Comparison of ENCODE assay signal across 19 cellular contexts in the genomic region with DNA sequence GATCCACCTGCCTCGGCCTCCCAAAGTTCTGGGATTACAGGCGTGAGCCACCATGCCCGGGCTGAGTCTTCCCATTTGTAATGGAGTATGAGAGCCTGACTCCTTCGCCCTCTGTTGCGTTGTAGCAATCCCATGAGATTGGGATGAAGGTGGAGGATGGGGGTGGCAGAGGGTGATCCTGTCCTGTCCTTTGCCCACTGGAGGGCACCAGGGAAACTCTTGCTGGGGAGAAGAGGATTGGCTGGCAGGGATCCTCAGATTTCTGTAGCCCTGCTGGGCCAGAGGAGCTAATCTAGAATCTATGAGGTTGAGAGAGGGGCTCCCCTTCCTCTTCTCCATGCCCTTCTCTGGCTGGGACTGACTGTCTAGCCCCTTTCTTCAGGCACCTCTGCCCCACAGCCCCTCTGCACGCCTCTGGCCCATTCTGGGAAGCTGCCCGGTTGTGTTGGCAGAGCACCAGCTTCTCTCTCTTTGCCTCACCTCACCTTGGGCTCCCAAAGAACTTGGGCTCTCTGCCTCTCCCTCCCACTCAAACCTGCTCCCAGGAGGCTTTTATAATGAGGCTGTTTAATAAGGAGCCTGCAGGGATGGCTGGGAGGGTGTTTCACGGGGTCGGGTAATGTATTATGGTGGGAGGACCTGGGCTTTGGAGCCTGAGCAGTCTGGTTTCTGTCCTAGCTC. TPM values are rescaled to one million over a fixed set of nuclear protein-coding genes. Genes with fewer than 3 reads are reported as not detected.
DNase-seq lines count a peak whose midpoint lies in the region; ATAC-seq, FAIRE-seq and TF ChIP-seq lines count a peak whose summit lies in the region.
"Had no signal": no experiment of that assay in that cellular context is flagged by ENCODE, and none has a peak within 500 bp of the region (broad histone marks: within the 10 kb centered on the region; RNA-seq: fewer than 3 reads in every experiment).

No MANE protein-coding gene starts in this region.

- TF ChIP-seq CTCF in left ventricle myocardium inferior (IDR thresholded peaks at IDR 0.05; ENCODE audit: borderline replicate concordance) (no peak), VCaP (conservative IDR thresholded peaks at IDR 0.05) (peak; percentile 48), vagina (IDR thresholded peaks at IDR 0.05) (no peak)

- peaks cover 5% of the 10 kb centered on the region for H3K4me1 ChIP-seq in left ventricle myocardium inferior
- no peaks in the 10 kb centered on the region for H3K4me1 ChIP-seq in vagina

- intact Hi-C loops in Right ventricle myocardium inferior (cut with DNase I) (no loop called here), left ventricle myocardium inferior (cut with micrococcal nuclease) (no loop called here), vagina (cut with DNase I) (no loop called here)

- no peaks in the 10 kb centered on the region for H3K36me3 ChIP-seq in left ventricle myocardium inferior
- no peaks in the 10 kb centered on the region for H3K36me3 ChIP-seq in vagina

- H3K27me3 ChIP-seq in left ventricle myocardium inferior (ENCODE audit: low read depth) (peaks cover 4% of the 10 kb centered on the region), vagina (no peaks in the 10 kb centered on the region)
- H3K27me3 ChIP-seq: MG63 had no signal

- H3K27ac ChIP-seq in left ventricle myocardium inferior (replicated peaks) (no peak overlapping the region), VCaP (peak overlapping the region; percentile 25), vagina (no peak overlapping the region)
- H3K27ac ChIP-seq: KMS-11 had no signal

- ATAC-seq in Right ventricle myocardium inferior = peak; percentile 39
- ATAC-seq: HepG2 had no signal

- no peaks in the 10 kb centered on the region for H3K9me3 ChIP-seq in left ventricle myocardium inferior (replicated peaks)
- H3K9me3 ChIP-seq in vagina = no peaks in the 10 kb centered on the region
- H3K9me3 ChIP-seq: MG63 had no signal

- H3K4me3 ChIP-seq in left ventricle myocardium inferior (no peak overlapping the region), vagina (no peak overlapping the region)
- H3K4me3 ChIP-seq: MG63 had no signal

- TF ChIP-seq POLR2A in vagina (IDR thresholded peaks at IDR 0.05) = no peak

- peak; percentile 62 for FAIRE-seq in HTR-8/SVneo (lab: Jason Lieb, UNC)
- FAIRE-seq: HepG2 had no signal

- DNase-seq in Right ventricle myocardium inferior (ENCODE audit: missing footprints) = no peak
- no peak for DNase-seq in left ventricle myocardium inferior
- DNase-seq in HTR-8/SVneo (ENCODE audit: insufficient read length, low spot score) = no peak
- DNase-seq in putamen (ENCODE audit: low spot score) = peak; percentile 25
- no peak for DNase-seq in vagina (ENCODE audit: extremely low spot score in 2 of 2)
- no peak for DNase-seq in NCI-H526 treated with DMSO at 0.1 percent for 48 hours (lab: John Stamatoyannopoulos, UW)
- DNase-seq in NCI-H146 treated with DMSO at 0.1 percent for 48 hours (lab: John Stamatoyannopoulos, UW; ENCODE audit: unreplicated experiment) = no peak
- DNase-seq: ACHN; Calu3; CD4-positive, alpha-beta T cell; GF-D8; MG63; NCI-H1105 treated with DMSO at 0.1 percent for 48 hours; NCI-H2081; NCI-H748 treated with DMSO at 0.1 percent for 48 hours had no signal

RNA-seq across cellular contexts. Expression of a gene that starts 9.5 kb away (rescaled TPM):
- total RNA-seq in Right ventricle myocardium inferior = not detected
- not detected for total RNA-seq in left ventricle myocardium inferior
- total RNA-seq in vagina = not detected
- total RNA-seq: CD4-positive, alpha-beta T cell; HepG2 had no signal

RNA-seq across cellular contexts. Expression of a gene that starts 13.2 kb away (rescaled TPM):
- total RNA-seq in Right ventricle myocardium inferior = 1.5 TPM
- total RNA-seq in left ventricle myocardium inferior = 1.3 TPM
- not detected for total RNA-seq in vagina
- total RNA-seq: Calu3; CD4-positive, alpha-beta T cell; H4; HepG2 had no signal

RNA-seq across cellular contexts. Expression of a gene that starts 16.4 kb away (rescaled TPM):
- total RNA-seq in Right ventricle myocardium inferior (71.8 TPM), left ventricle myocardium inferior (75.5 TPM), vagina (107 TPM)

RNA-seq across cellular contexts. Expression of a gene that starts 24.0 kb away (rescaled TPM):
- not detected for total RNA-seq in Right ventricle myocardium inferior
- not detected for total RNA-seq in left ventricle myocardium inferior
- total RNA-seq in vagina = 5.6 TPM
- total RNA-seq: CD4-positive, alpha-beta T cell; H4; HepG2 had no signal

RNA-seq across cellular contexts. Expression of a gene that starts 33.5 kb away (rescaled TPM):
- total RNA-seq in Right ventricle myocardium inferior = 248 TPM
- total RNA-seq in left ventricle myocardium inferior = 215 TPM
- total RNA-seq in vagina = 54.5 TPM
